In the genomic region with DNA sequence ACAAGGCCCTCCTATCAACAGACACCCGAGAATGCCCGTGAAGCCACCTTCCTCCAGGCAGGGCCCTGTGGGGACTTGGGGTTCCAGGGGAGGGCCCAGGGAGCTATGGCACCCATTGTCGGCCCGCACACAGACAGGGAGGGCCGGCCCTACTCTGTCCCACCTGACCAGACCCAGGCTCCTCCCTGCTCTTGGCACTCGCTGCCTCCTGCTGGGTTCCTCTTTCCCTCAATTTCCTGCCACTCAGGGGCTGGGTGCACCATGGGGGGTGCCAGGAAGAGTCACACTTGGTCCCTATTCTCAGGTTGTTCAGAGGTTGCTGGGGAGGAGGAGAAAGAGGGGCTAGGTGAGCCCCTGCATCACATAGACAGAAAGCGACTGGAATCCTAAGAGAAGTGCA, we compare ENCODE assay signal across 15 cellular contexts. TPM values are rescaled to one million over a fixed set of nuclear protein-coding genes. Genes with fewer than 3 reads are reported as not detected.
"Had no signal": no experiment of that assay in that cellular context is flagged by ENCODE, and none has a peak within 500 bp of the region (broad histone marks: within the 10 kb centered on the region; RNA-seq: fewer than 3 reads in every experiment).

No MANE protein-coding gene starts in this region.

- H3K4me1 ChIP-seq: gastrocnemius medialis, heart right ventricle had no signal

- H3K9me3 ChIP-seq: gastrocnemius medialis, heart right ventricle, ovary had no signal

- H3K4me3 ChIP-seq: dorsolateral prefrontal cortex, gastrocnemius medialis, heart right ventricle, lung, ovary had no signal

- DNase-seq: activated CD4-positive, alpha-beta T cell treated with anti-CD3 and anti-CD28 coated beads, Interleukin-2, amount 50 U/mL, for 4 hours; activated naive CD4-positive, alpha-beta T cell treated with anti-CD3 and anti-CD28 coated beads, Interleukin-2, amount 50 U/mL, for 16 hours; activated T-cell treated with anti-CD3 and anti-CD28 coated beads, Interleukin-2, amount 50 U/mL, for 1 hour; dorsolateral prefrontal cortex; erythroblast; gastrocnemius medialis; heart right ventricle; left cardiac atrium; midbrain; stimulated activated CD4-positive, alpha-beta T cell treated with anti-CD3 and anti-CD28 coated beads, Interleukin-1b, Interleukin-23, amount 100 ng/mL, for 48 hours had no signal

- ATAC-seq: activated CD4-positive, CD25-positive, alpha-beta regulatory T cell treated with anti-CD3 and anti-CD28 coated beads, Interleukin-2, amount 50 U/mL, for 24 hours; gastrocnemius medialis had no signal

- H3K27ac Mint-ChIP-seq: activated T-helper 2 cell treated with anti-CD3 and anti-CD28 coated beads, Interferon-gamma antibody, Interleukin-2, Interleukin-4, amounts not matched to agents 10 μg/mL and 5 μg/mL and 100 μg/mL, durations not matched to agents 14 hours and 24 hours and 36 hours had no signal

- H3K27me3 ChIP-seq: dorsolateral prefrontal cortex, gastrocnemius medialis, ovary had no signal

- H3K27ac ChIP-seq: dorsolateral prefrontal cortex, gastrocnemius medialis, heart right ventricle, ovary had no signal

- H3K9me3 Mint-ChIP-seq: activated T-helper 2 cell treated with anti-CD3 and anti-CD28 coated beads, Interferon-gamma antibody, Interleukin-2, Interleukin-4, amounts not matched to agents 10 μg/mL and 5 μg/mL and 100 μg/mL, durations not matched to agents 14 hours and 24 hours and 36 hours had no signal

- H3K36me3 ChIP-seq: gastrocnemius medialis, heart right ventricle, ovary had no signal

RNA-seq across cellular contexts. Expression of a gene that starts 8.0 kb away (rescaled TPM):
- polyA plus RNA-seq: neural cell had no signal
